Comparison of ENCODE assay signal across 23 cellular contexts in genomic region chr2:102172749-102173148, GRCh38. TPM values are rescaled to one million over a fixed set of nuclear protein-coding genes. Genes with fewer than 3 reads are reported as not detected.
DNase-seq lines count a peak whose midpoint lies in the region; ATAC-seq and TF ChIP-seq lines count a peak whose summit lies in the region.
"Had no signal": no experiment of that assay in that cellular context is flagged by ENCODE, and none has a peak within 500 bp of the region (broad histone marks: within the 10 kb centered on the region; RNA-seq: fewer than 3 reads in every experiment).

No MANE protein-coding gene starts in this region.

- peaks cover 9% of the 10 kb centered on the region for H3K4me1 Mint-ChIP-seq in activated CD4-positive, alpha-beta T cell treated with anti-CD3 and anti-CD28 coated beads, Interleukin-2, amount 10 ng/mL, durations not matched to agents 24 days and 14 days
- peaks cover 29% of the 10 kb centered on the region for H3K4me1 Mint-ChIP-seq in dendritic cell treated with granulocyte-macrophage colony-stimulating factor and Interleukin-4, amounts not matched to agents 40 ng/mL and 50 ng/mL, for 4 days (ENCODE audit: low read depth)
- no peaks in the 10 kb centered on the region for H3K4me1 Mint-ChIP-seq in endodermal cell
- H3K4me1 Mint-ChIP-seq: CD8-positive, alpha-beta memory T cell had no signal

- peaks cover 0 to 99% (median 92%) of the 10 kb centered on the region in 9 donors for H3K36me3 ChIP-seq in heart left ventricle
- no peaks in the 10 kb centered on the region for H3K36me3 ChIP-seq in endodermal cell (ENCODE audit: control insufficient read depth, insufficient read depth, low read length)
- H3K36me3 ChIP-seq: BLaER1 had no signal

- H3K27ac ChIP-seq in heart left ventricle (no peak overlapping the region), endodermal cell (ENCODE audit: low read depth, low read length) (no peak overlapping the region)
- H3K27ac ChIP-seq: A549, BLaER1 had no signal

- H3K9me3 ChIP-seq in heart left ventricle (no peaks in the 10 kb centered on the region), endodermal cell (ENCODE audit: control insufficient read depth, low read length) (no peaks in the 10 kb centered on the region)
- H3K9me3 ChIP-seq: A549, BLaER1, SK-N-SH had no signal

- peaks cover 2% of the 10 kb centered on the region for H3K36me3 Mint-ChIP-seq in activated CD4-positive, alpha-beta T cell treated with anti-CD3 and anti-CD28 coated beads, Interleukin-2, amount 10 ng/mL, durations not matched to agents 24 days and 14 days (ENCODE audit: low read depth)
- H3K36me3 Mint-ChIP-seq in dendritic cell treated with granulocyte-macrophage colony-stimulating factor and Interleukin-4, amounts not matched to agents 40 ng/mL and 50 ng/mL, for 4 days (ENCODE audit: low read depth) = peaks cover 99% of the 10 kb centered on the region
- H3K36me3 Mint-ChIP-seq in endodermal cell (ENCODE audit: low read depth) = no peaks in the 10 kb centered on the region

- DNase-seq in activated CD4-positive, alpha-beta T cell treated with anti-CD3 and anti-CD28 coated beads, Interleukin-2, amount 10 ng/mL, durations not matched to agents 24 days and 14 days = no peak
- DNase-seq in activated CD4-positive, alpha-beta T cell treated with anti-CD3 and anti-CD28 coated beads for 4 hours = no peak
- peak; percentile 47 for DNase-seq in CD1c-positive myeloid dendritic cell (ENCODE audit: extremely low spot score)
- peak; percentile 10 for DNase-seq in NB4 (ENCODE audit: low read depth)
- no peak for DNase-seq in heart left ventricle
- no peak for DNase-seq in endodermal cell
- no peak for DNase-seq in SKM-1 treated with dmso at 0.1 percent for 144 hours (lab: John Stamatoyannopoulos, UW; ENCODE audit: unreplicated experiment)
- DNase-seq: CD8-positive, alpha-beta memory T cell; DMS53; EL; GOT3; NCI-H1436; NCI-H1930; NCI-H345; NCI-H524 treated with DMSO at 0.1 percent for 48 hours; OCI-M1; Right ventricle myocardium superior; SK-N-SH had no signal

- H3K4me1 ChIP-seq in heart left ventricle (peaks cover 0 to 10% (median 0%) of the 10 kb centered on the region in 12 donors), endodermal cell (ENCODE audit: control insufficient read depth, insufficient read depth, low read length) (no peaks in the 10 kb centered on the region)
- H3K4me1 ChIP-seq: A549, BLaER1 had no signal

- no peak overlapping the region for H3K9ac ChIP-seq in endodermal cell (ENCODE audit: extremely low read depth, low read length, poor library complexity, severe bottlenecking)
- H3K9ac ChIP-seq: BLaER1, SK-N-SH had no signal

- no peak for ATAC-seq in heart left ventricle
- ATAC-seq: A549, GM12878, HCT116 had no signal

- TF ChIP-seq POLR2A in NB4 (IDR thresholded peaks at IDR 0.05; ENCODE audit: extremely low read depth, insufficient read length) = no peak
- TF ChIP-seq POLR2A in heart left ventricle (IDR thresholded peaks at IDR 0.05) = no peak

- no peak overlapping the region for H3K4me3 Mint-ChIP-seq in activated CD4-positive, alpha-beta T cell treated with anti-CD3 and anti-CD28 coated beads, Interleukin-2, amount 10 ng/mL, durations not matched to agents 24 days and 14 days
- H3K4me3 Mint-ChIP-seq in dendritic cell treated with granulocyte-macrophage colony-stimulating factor and Interleukin-4, amounts not matched to agents 40 ng/mL and 50 ng/mL, for 4 days = no peak overlapping the region
- no peak overlapping the region for H3K4me3 Mint-ChIP-seq in endodermal cell
- H3K4me3 Mint-ChIP-seq: CD8-positive, alpha-beta memory T cell had no signal

- peak overlapping the region; percentile 38 for H3K27ac Mint-ChIP-seq in activated CD4-positive, alpha-beta T cell treated with anti-CD3 and anti-CD28 coated beads, Interleukin-2, amount 10 ng/mL, durations not matched to agents 24 days and 14 days
- H3K27ac Mint-ChIP-seq in dendritic cell treated with granulocyte-macrophage colony-stimulating factor and Interleukin-4, amounts not matched to agents 40 ng/mL and 50 ng/mL, for 4 days = peak overlapping the region; percentile 89
- no peak overlapping the region for H3K27ac Mint-ChIP-seq in endodermal cell
- H3K27ac Mint-ChIP-seq: CD8-positive, alpha-beta memory T cell had no signal

- intact Hi-C loops in activated CD4-positive, alpha-beta T cell treated with anti-CD3 and anti-CD28 coated beads, Interleukin-2, amount 10 ng/mL, durations not matched to agents 24 days and 14 days (cut with micrococcal nuclease) = no loop called here
- intact Hi-C loops in dendritic cell treated with granulocyte-macrophage colony-stimulating factor and Interleukin-4, amounts not matched to agents 40 ng/mL and 50 ng/mL, for 4 days (cut with micrococcal nuclease) = no loop called here
- intact Hi-C loops in heart left ventricle (cut with DNase I) = loop anchor here in 1 of 10 donors (10.0 kb wide), 1 partner anchor 288 kb away; no protein-coding TSS in a partner anchor

- WGBS in heart left ventricle, 4 donors = 81 to 91% (median 89%) methylated on average over 3 of the region's 3 CpGs
- 88 to 100% methylated on average over 1 to 3 of the region's 3 CpGs for WGBS in endodermal cell (ENCODE audit: insufficient coverage in 1 of 2, insufficient read length in 1 of 2), 2 experiments

- H3K4me3 ChIP-seq in NB4 (ENCODE audit: low read depth, low read length) (no peak overlapping the region), heart left ventricle (no peak overlapping the region), endodermal cell (ENCODE audit: low read length) (no peak overlapping the region)
- H3K4me3 ChIP-seq: A549, BLaER1, GM12878 had no signal

- TF ChIP-seq CTCF in NB4 (IDR thresholded peaks at IDR 0.05; ENCODE audit: low read depth, low read length) (no peak), heart left ventricle (IDR thresholded peaks at IDR 0.05) (no peak), endodermal cell (conservative IDR thresholded peaks at IDR 0.05) (no peak)

- peaks cover 2% of the 10 kb centered on the region for H3K27me3 Mint-ChIP-seq in activated CD4-positive, alpha-beta T cell treated with anti-CD3 and anti-CD28 coated beads, Interleukin-2, amount 10 ng/mL, durations not matched to agents 24 days and 14 days
- H3K27me3 Mint-ChIP-seq in dendritic cell treated with granulocyte-macrophage colony-stimulating factor and Interleukin-4, amounts not matched to agents 40 ng/mL and 50 ng/mL, for 4 days = no peaks in the 10 kb centered on the region
- H3K27me3 Mint-ChIP-seq in endodermal cell (ENCODE audit: insufficient read depth) = no peaks in the 10 kb centered on the region

- no peaks in the 10 kb centered on the region for H3K27me3 ChIP-seq in heart left ventricle
- no peaks in the 10 kb centered on the region for H3K27me3 ChIP-seq in endodermal cell (ENCODE audit: control insufficient read depth, insufficient read depth, low read length, poor library complexity, severe bottlenecking)
- H3K27me3 ChIP-seq: BLaER1 had no signal

- peaks cover 20% of the 10 kb centered on the region for H3K9me3 Mint-ChIP-seq in activated CD4-positive, alpha-beta T cell treated with anti-CD3 and anti-CD28 coated beads, Interleukin-2, amount 10 ng/mL, durations not matched to agents 24 days and 14 days
- no peaks in the 10 kb centered on the region for H3K9me3 Mint-ChIP-seq in dendritic cell treated with granulocyte-macrophage colony-stimulating factor and Interleukin-4, amounts not matched to agents 40 ng/mL and 50 ng/mL, for 4 days
- no peaks in the 10 kb centered on the region for H3K9me3 Mint-ChIP-seq in endodermal cell
- H3K9me3 Mint-ChIP-seq: CD8-positive, alpha-beta memory T cell had no signal

RNA-seq across cellular contexts. Expression of gene IL1RL2, which starts 14.1 kb away (rescaled TPM):
- 0.09 and 0.12 TPM in 2 replicates for total RNA-seq in activated CD4-positive, alpha-beta T cell treated with anti-CD3 and anti-CD28 coated beads, Interleukin-2, amount 10 ng/mL, durations not matched to agents 24 days and 14 days
- under 1 TPM in 5 of 9 donors, not detected in 4; 0.30 to 0.75 (median 0.56) TPM for total RNA-seq in heart left ventricle
- polyA plus RNA-seq in heart left ventricle = under 1 TPM in 1 of 2 donors, not detected in 1; 0.22 TPM
- under 1 TPM; 0.38 to 0.44 TPM for total RNA-seq in endodermal cell
- not detected for polyA plus RNA-seq in endodermal cell (2013, experiment 1 of 2)
- not detected for polyA plus RNA-seq in endodermal cell (2013, experiment 2 of 2)
- total RNA-seq: GM12878, Right ventricle myocardium superior had no signal
- polyA plus RNA-seq: CD8-positive, alpha-beta memory T cell; GM12878 had no signal

RNA-seq across cellular contexts. Expression of gene IL1R1, which starts 30.2 kb away (rescaled TPM):
- 1.7 and 2.2 TPM in 2 replicates for total RNA-seq in activated CD4-positive, alpha-beta T cell treated with anti-CD3 and anti-CD28 coated beads, Interleukin-2, amount 10 ng/mL, durations not matched to agents 24 days and 14 days
- 10 to 100 TPM; 10.9 to 49.0 (median 19.6) TPM for total RNA-seq in heart left ventricle
- polyA plus RNA-seq in heart left ventricle = 10 to 100 TPM; 12.8 to 25.7 TPM
- 1 to 10 TPM; 3.0 to 4.1 TPM for total RNA-seq in endodermal cell
- 0.96 TPM for polyA plus RNA-seq in endodermal cell (2013, experiment 1 of 2)
- polyA plus RNA-seq in endodermal cell (2013, experiment 2 of 2) = 0.79 TPM

Comparison
In these comparisons a context has a peak if more than half of its experiments do, and no peak if none do; other contexts are left out.
1. DNase-seq: peak in CD1c-positive myeloid dendritic cell (single experiment) and NB4 (single experiment); none in activated CD4-positive, alpha-beta T cell treated with anti-CD3 and anti-CD28 coated beads, Interleukin-2, amount 10 ng/mL, durations not matched to agents 24 days and 14 days (single experiment), activated CD4-positive, alpha-beta T cell treated with anti-CD3 and anti-CD28 coated beads for 4 hours (0 of 2), heart left ventricle (0 of 5), endodermal cell (single experiment) and SKM-1 treated with dmso at 0.1 percent for 144 hours (single experiment).